24 cellular contexts compared by ENCODE assay signal in genomic region chr6:984031-984430, GRCh38.
"Had no signal": no experiment of that assay in that cellular context is flagged by ENCODE, and none has a peak within 500 bp of the region (broad histone marks: within the 10 kb centered on the region; RNA-seq: fewer than 3 reads in every experiment).

No MANE protein-coding gene starts in this region.

- H3K9me3 ChIP-seq: colonic mucosa, esophagus squamous epithelium, gastrocnemius medialis, gastroesophageal sphincter had no signal

- DNase-seq: colonic mucosa; cortex of kidney; dermis blood vessel endothelial cell; dorsolateral prefrontal cortex; effector CD4-positive, alpha-beta T cell; effector CD8-positive, alpha-beta T cell; effector memory CD4-positive, alpha-beta T cell; effector memory CD8-positive, alpha-beta T cell; erythroblast; esophagus squamous epithelium; foreskin fibroblast; foreskin keratinocyte; foreskin melanocyte; gastrocnemius medialis; glutamatergic neuron; head of caudate nucleus; heart left ventricle; heart right ventricle had no signal

- H3K4me1 ChIP-seq: colonic mucosa, esophagus muscularis mucosa, foreskin keratinocyte, gastrocnemius medialis, gastroesophageal sphincter, heart left ventricle, heart right ventricle had no signal

- H3K9me3 Mint-ChIP-seq: dendritic cell treated with granulocyte-macrophage colony-stimulating factor and Interleukin-4, amounts not matched to agents 40 ng/mL and 50 ng/mL, for 4 days; effector memory CD8-positive, alpha-beta T cell had no signal

- H3K27ac ChIP-seq: colonic mucosa, coronary artery, dorsolateral prefrontal cortex, epithelial cell of prostate, esophagus muscularis mucosa, esophagus squamous epithelium, foreskin keratinocyte, gastrocnemius medialis, gastroesophageal sphincter, heart left ventricle, heart right ventricle, hepatocyte had no signal

- H3K4me3 Mint-ChIP-seq: dendritic cell treated with granulocyte-macrophage colony-stimulating factor and Interleukin-4, amounts not matched to agents 40 ng/mL and 50 ng/mL, for 4 days; effector memory CD8-positive, alpha-beta T cell had no signal

- H3K27me3 ChIP-seq: colonic mucosa, esophagus muscularis mucosa, esophagus squamous epithelium, gastrocnemius medialis, gastroesophageal sphincter, hepatocyte had no signal

- H3K4me3 ChIP-seq: colonic mucosa, coronary artery, dorsolateral prefrontal cortex, esophagus muscularis mucosa, esophagus squamous epithelium, gastrocnemius medialis, gastroesophageal sphincter, heart left ventricle, heart right ventricle, hepatocyte had no signal

- H3K27ac Mint-ChIP-seq: dendritic cell treated with granulocyte-macrophage colony-stimulating factor and Interleukin-4, amounts not matched to agents 40 ng/mL and 50 ng/mL, for 4 days; effector memory CD8-positive, alpha-beta T cell had no signal

- H3K36me3 ChIP-seq: colonic mucosa, esophagus muscularis mucosa, esophagus squamous epithelium, gastrocnemius medialis, gastroesophageal sphincter, heart left ventricle, heart right ventricle had no signal
